In genomic region chr2:222434204-222434603, GRCh38 we compare ENCODE assay signal across 15 cellular contexts. TPM values are rescaled to one million over a fixed set of nuclear protein-coding genes. Genes with fewer than 3 reads are reported as not detected.
DNase-seq lines count a peak whose midpoint lies in the region; ATAC-seq and TF ChIP-seq lines count a peak whose summit lies in the region.
"Had no signal": no experiment of that assay in that cellular context is flagged by ENCODE, and none has a peak within 500 bp of the region (broad histone marks: within the 10 kb centered on the region; RNA-seq: fewer than 3 reads in every experiment).

No MANE protein-coding gene starts in this region.

- ATAC-seq in GM19043 (IDR thresholded peaks at IDR 0.05; ENCODE audit: low read depth, unreplicated experiment) (peak; percentile 41), HG02610 (IDR thresholded peaks at IDR 0.05; ENCODE audit: unreplicated experiment) (peak; percentile 54), HG03354 (IDR thresholded peaks at IDR 0.05; ENCODE audit: poor library complexity, severe bottlenecking, unreplicated experiment) (peak; percentile 54)
- ATAC-seq: PC-3, psoas muscle had no signal

- no peak for TF ChIP-seq POLR2A in erythroblast (IDR thresholded peaks at IDR 0.05; ENCODE audit: low read length)

- DNase-seq in progenitor cell of endocrine pancreas (ENCODE audit: low spot score, unreplicated experiment) (no peak), erythroblast (lab: John Stamatoyannopoulos, UW) (no peak), midbrain (lab: John Stamatoyannopoulos, UW) (no peak), HEK293T (ENCODE audit: extremely low spot score) (no peak), activated gamma-delta T cell (lab: John Stamatoyannopoulos, UW) (no peak)
- DNase-seq: activated effector memory CD4-positive, alpha-beta T cell treated with anti-CD3 and anti-CD28 coated beads, Interleukin-2, amount 50 U/mL, for 16 hours; CD8-positive, alpha-beta memory T cell; left lung; PC-3; psoas muscle had no signal

- peak overlapping the region; percentile 54 for H3K27ac Mint-ChIP-seq in progenitor cell of endocrine pancreas

- H3K36me3 Mint-ChIP-seq in progenitor cell of endocrine pancreas (ENCODE audit: insufficient read depth): peaks cover 17% of the 10 kb centered on the region

- no peak overlapping the region for H3K4me3 Mint-ChIP-seq in progenitor cell of endocrine pancreas (ENCODE audit: low read depth)
- H3K4me3 Mint-ChIP-seq: CD8-positive, alpha-beta memory T cell; central memory CD8-positive, alpha-beta T cell had no signal

- peaks cover 20% of the 10 kb centered on the region for H3K4me1 Mint-ChIP-seq in progenitor cell of endocrine pancreas (ENCODE audit: low read depth)

- POLR2A ChIA-PET in HEK293T (lab: Yijun Ruan, JAX): no interaction called here

- H3K27me3 Mint-ChIP-seq in progenitor cell of endocrine pancreas: no peaks in the 10 kb centered on the region
- H3K27me3 Mint-ChIP-seq: central memory CD8-positive, alpha-beta T cell had no signal

- TF ChIP-seq CTCF in progenitor cell of endocrine pancreas (IDR thresholded peaks at IDR 0.05; ENCODE audit: unreplicated experiment): no peak

- peaks cover 12% of the 10 kb centered on the region for H3K9me3 Mint-ChIP-seq in progenitor cell of endocrine pancreas (ENCODE audit: low read depth)
- H3K9me3 Mint-ChIP-seq: central memory CD8-positive, alpha-beta T cell had no signal

- CTCF ChIA-PET in HEK293T (lab: Yijun Ruan, JAX): no interaction called here

TF ChIP-seq in HEK293T, 16 proteins besides CTCF, POLR2A, EP300 and RAD21:
- TF ChIP-seq LEF1 (IDR thresholded peaks at IDR 0.05; ENCODE audit: borderline replicate concordance): no peak
- no peak for TF ChIP-seq ZNF384 (IDR thresholded peaks at IDR 0.05)
- TF ChIP-seq HDGF (IDR thresholded peaks at IDR 0.05; ENCODE audit: borderline replicate concordance): no peak
- no peak for TF ChIP-seq L3MBTL2 (conservative IDR thresholded peaks at IDR 0.05)
- TF ChIP-seq BHLHE40 (IDR thresholded peaks at IDR 0.05; ENCODE audit: borderline replicate concordance): no peak
- TF ChIP-seq TARDBP (IDR thresholded peaks at IDR 0.05): no peak
- no peak for TF ChIP-seq ELF4 (IDR thresholded peaks at IDR 0.05)
- TF ChIP-seq NFRKB (IDR thresholded peaks at IDR 0.05): no peak
- TF ChIP-seq FOXM1 (IDR thresholded peaks at IDR 0.05; ENCODE audit: borderline replicate concordance): no peak
- no peak for TF ChIP-seq ARNT (IDR thresholded peaks at IDR 0.05)
- TF ChIP-seq FOXK2 (IDR thresholded peaks at IDR 0.05): no peak
- no peak for TF ChIP-seq PKNOX1 (IDR thresholded peaks at IDR 0.05)
- no peak for TF ChIP-seq SUZ12 (IDR thresholded peaks at IDR 0.05)
- no peak for TF ChIP-seq SP1 (IDR thresholded peaks at IDR 0.05)
- TF ChIP-seq FOXA1 (IDR thresholded peaks at IDR 0.05): no peak
- no peak for TF ChIP-seq CTBP1 (IDR thresholded peaks at IDR 0.05; ENCODE audit: borderline replicate concordance)

RNA-seq across cellular contexts. Expression of gene SGPP2, which starts 9.9 kb away (rescaled TPM):
- total RNA-seq in progenitor cell of endocrine pancreas: 14.2 and 19.8 TPM in 2 replicates
- total RNA-seq: fibroblast of villous mesenchyme, PC-3 had no signal
